ENCODE assay signal across 1 cellular context in genomic region chr9:129558551-129559505, GRCh38.
A peak's percentile ranks its signal among the peaks of the same experiment; 100 is the strongest.
TF ChIP-seq lines count a peak whose summit lies in the region.

No MANE protein-coding gene starts in this region.

TF ChIP-seq in HepG2, 621 proteins besides CTCF, POLR2A, EP300 and RAD21 (continued from another document and continues in another):
- no peak for TF ChIP-seq ZNF512 (CRISPR knock-in tag; IDR thresholded peaks at IDR 0.05)
- peak; percentile 53; the same call in 1 of the 2 replicates for TF ChIP-seq HDAC1 (CRISPR knock-in tag; IDR thresholded peaks at IDR 0.05)
- peak; percentile 75 for TF ChIP-seq ZNF776 (CRISPR knock-in tag; IDR thresholded peaks at IDR 0.05)
- TF ChIP-seq RERE (CRISPR knock-in tag; IDR thresholded peaks at IDR 0.05; ENCODE audit: low read depth) = peak; percentile 73; the same call in 1 of the 2 replicates
- 0 out of 2 replicates have a peak, but pooled peaks have one; percentile 15 for TF ChIP-seq ZNF570 (CRISPR knock-in tag; IDR thresholded peaks at IDR 0.05; ENCODE audit: borderline replicate concordance)
- TF ChIP-seq ZSCAN20 (CRISPR knock-in tag; IDR thresholded peaks at IDR 0.05; ENCODE audit: borderline replicate concordance) = peak; percentile 93; the same call in 1 of the 2 replicates
- TF ChIP-seq IRF1 (CRISPR knock-in tag; IDR thresholded peaks at IDR 0.05; ENCODE audit: low read depth) = no peak
- peak; percentile 92 for TF ChIP-seq ZGPAT (CRISPR knock-in tag; IDR thresholded peaks at IDR 0.05)
- TF ChIP-seq MTF1 (CRISPR knock-in tag; IDR thresholded peaks at IDR 0.05) = peak; percentile 93
- TF ChIP-seq MYC (CRISPR knock-in tag; IDR thresholded peaks at IDR 0.05; ENCODE audit: borderline replicate concordance) = peak; percentile 93
- no peak for TF ChIP-seq ZNF775 (CRISPR knock-in tag; IDR thresholded peaks at IDR 0.05; ENCODE audit: borderline replicate concordance)
- peak; percentile 52; the same call in 1 of the 2 replicates for TF ChIP-seq ZNF770 (CRISPR knock-in tag; IDR thresholded peaks at IDR 0.05)
- peak; percentile 96 for TF ChIP-seq BRD4 (CRISPR knock-in tag; IDR thresholded peaks at IDR 0.05)
- peak; percentile 86; the same call in 1 of the 2 replicates for TF ChIP-seq KLF11 (CRISPR knock-in tag; IDR thresholded peaks at IDR 0.05)
- peak; percentile 85; the same call in 1 of the 2 replicates for TF ChIP-seq ZSCAN5A (CRISPR knock-in tag; IDR thresholded peaks at IDR 0.05; ENCODE audit: borderline replicate concordance)
- peak; percentile 54 for TF ChIP-seq ZBTB39 (CRISPR knock-in tag; IDR thresholded peaks at IDR 0.05)
- peak; percentile 92 for TF ChIP-seq TOPORS (CRISPR knock-in tag; IDR thresholded peaks at IDR 0.05)
- peak; percentile 74; the same call in 1 of the 2 replicates for TF ChIP-seq TRIM24 (CRISPR knock-in tag; IDR thresholded peaks at IDR 0.05)
- TF ChIP-seq ZNF562 (CRISPR knock-in tag; IDR thresholded peaks at IDR 0.05; ENCODE audit: borderline replicate concordance) = peak; percentile 12; the same call in 1 of the 2 replicates
- peak; percentile 78; the same call in 1 of the 2 replicates for TF ChIP-seq HOXD1 (CRISPR knock-in tag; IDR thresholded peaks at IDR 0.05)
- TF ChIP-seq KLF16 (CRISPR knock-in tag; IDR thresholded peaks at IDR 0.05) = peak; percentile 70 to 98; a peak in 3 of 4 replicates
- TF ChIP-seq FOXA1 (IDR thresholded peaks at IDR 0.05) = no peak
- no peak for TF ChIP-seq FOXA1 (CRISPR knock-in tag; IDR thresholded peaks at IDR 0.05)
- peak; percentile 95 for TF ChIP-seq TMF1 (CRISPR knock-in tag; IDR thresholded peaks at IDR 0.05; ENCODE audit: low read depth)
- TF ChIP-seq PRMT3 (CRISPR knock-in tag; IDR thresholded peaks at IDR 0.05; ENCODE audit: borderline replicate concordance, low read depth) = 0 out of 2 replicates have a peak, but pooled peaks have one; percentile 89
- peak; percentile 67; the same call in 1 of the 2 replicates for TF ChIP-seq ZBTB25 (CRISPR knock-in tag; IDR thresholded peaks at IDR 0.05)
- TF ChIP-seq RELA (CRISPR knock-in tag; IDR thresholded peaks at IDR 0.05) = peak; percentile 56; the same call in 1 of the 2 replicates
- no peak for TF ChIP-seq ZSCAN30 (CRISPR knock-in tag; IDR thresholded peaks at IDR 0.05)
- TF ChIP-seq CEBPB (IDR thresholded peaks at IDR 0.05; ENCODE audit: borderline replicate concordance, low read depth, low read length) = no peak
- no peak for TF ChIP-seq ZNF510 (CRISPR knock-in tag; IDR thresholded peaks at IDR 0.05; ENCODE audit: low read depth)
- no peak for TF ChIP-seq EZH2 (conservative IDR thresholded peaks at IDR 0.05; ENCODE audit: low read depth, low read length)
- peak; percentile 28; the same call in 1 of the 2 replicates for TF ChIP-seq WIZ (CRISPR knock-in tag; IDR thresholded peaks at IDR 0.05)
- TF ChIP-seq PHF5A (CRISPR knock-in tag; IDR thresholded peaks at IDR 0.05; ENCODE audit: low read depth, unreplicated experiment) = no peak
- no peak for TF ChIP-seq FIP1L1 (IDR thresholded peaks at IDR 0.05; ENCODE audit: borderline replicate concordance, insufficient read depth, low read depth, low read length)
- TF ChIP-seq MIER3 (CRISPR knock-in tag; IDR thresholded peaks at IDR 0.05; ENCODE audit: borderline replicate concordance) = peak; percentile 92; the same call in 1 of the 2 replicates
- TF ChIP-seq ZNF337 (CRISPR knock-in tag; IDR thresholded peaks at IDR 0.05; ENCODE audit: borderline replicate concordance, low read depth) = peak; percentile 93; the same call in 1 of the 2 replicates
- peak; percentile 97 for TF ChIP-seq ZNF256 (CRISPR knock-in tag; conservative IDR thresholded peaks at IDR 0.05)
- no peak for TF ChIP-seq ZNF468 (CRISPR knock-in tag; IDR thresholded peaks at IDR 0.05)
- TF ChIP-seq DZIP1 (CRISPR knock-in tag; IDR thresholded peaks at IDR 0.05) = peak; percentile 31; the same call in 1 of the 2 replicates
- no peak for TF ChIP-seq LCORL (IDR thresholded peaks at IDR 0.05)
- TF ChIP-seq LCORL (CRISPR knock-in tag; IDR thresholded peaks at IDR 0.05) = no peak; the same call in 1 of the 2 replicates
- no peak; the same call in 1 of the 2 replicates for TF ChIP-seq LBX2 (CRISPR knock-in tag; IDR thresholded peaks at IDR 0.05; ENCODE audit: borderline replicate concordance)
